ENCODE assay signal across 24 cellular contexts in the genomic region with DNA sequence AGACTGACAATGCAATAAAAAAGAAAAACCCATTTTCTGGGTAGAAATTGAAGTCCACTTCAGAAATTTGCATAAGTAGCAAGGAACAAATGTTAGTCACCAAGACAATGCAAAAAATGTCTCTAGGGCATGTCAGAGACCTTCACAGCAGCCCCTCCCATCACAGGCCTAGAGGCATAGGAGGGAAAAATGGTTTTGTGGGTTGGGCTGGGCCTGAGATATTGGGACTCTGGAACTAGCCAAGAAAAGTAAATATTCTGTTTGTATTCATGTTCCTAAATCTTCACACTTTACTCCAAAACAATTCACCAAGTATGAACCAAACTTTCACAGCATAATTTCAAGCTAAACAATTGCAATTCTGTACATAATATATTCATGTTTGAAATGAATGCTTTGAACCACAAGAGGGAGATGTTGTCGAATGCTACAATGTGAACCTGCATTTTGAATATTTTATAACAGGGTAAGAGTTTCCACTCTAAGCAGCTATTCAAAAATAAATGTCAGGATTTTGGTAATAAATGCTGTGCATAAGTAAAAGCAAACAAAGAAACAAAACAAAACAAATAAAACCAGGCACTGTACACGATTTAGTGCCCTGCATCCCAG.
DNase-seq lines count a peak whose midpoint lies in the region; ATAC-seq and TF ChIP-seq lines count a peak whose summit lies in the region.
"Had no signal": no experiment of that assay in that cellular context is flagged by ENCODE, and none has a peak within 500 bp of the region (broad histone marks: within the 10 kb centered on the region; RNA-seq: fewer than 3 reads in every experiment).

No MANE protein-coding gene starts in this region.

- TF ChIP-seq CTCF in BJ (IDR thresholded peaks at IDR 0.05; ENCODE audit: insufficient read depth, low read depth, low read length) (peak; percentile 12; the same call in 1 of the 2 replicates), VCaP (conservative IDR thresholded peaks at IDR 0.05) (peak; percentile 68), neural progenitor cell (IDR thresholded peaks at IDR 0.05) (peak; percentile 31)

- H3K36me3 ChIP-seq in BJ (ENCODE audit: control insufficient read depth, insufficient read depth, low read length) (no peaks in the 10 kb centered on the region), neural progenitor cell (no peaks in the 10 kb centered on the region)
- H3K36me3 ChIP-seq: BLaER1 treated with 17β-estradiol and CSF1 and Interleukin-3, amounts not matched to agents 10 nM and 100 nM; MG63; upper lobe of right lung had no signal

- no peak for DNase-seq in BJ (ENCODE audit: low read depth)
- DNase-seq in KBM-7, result peak; percentile 43
- DNase-seq in neural progenitor cell (ENCODE audit: low spot score), result no peak
- DNase-seq in NCI-H1048 (lab: John Stamatoyannopoulos, UW), result no peak
- DNase-seq in NCI-H526 treated with DMSO at 0.1 percent for 48 hours (lab: John Stamatoyannopoulos, UW), result no peak
- DNase-seq: activated CD4-positive, CD25-positive, alpha-beta regulatory T cell; activated CD8-positive, alpha-beta T cell treated with anti-CD3 and anti-CD28 coated beads, Interleukin-2, amount 10 ng/mL, durations not matched to agents 7 days and 5 days; activated T-cell treated with anti-CD3 and anti-CD28 coated beads, Interleukin-2, amount 50 U/mL, for 48 hours; DMS79 treated with DMSO at 0.1 percent for 48 hours; MG63; NCI-H1694 treated with DMSO at 0.1 percent for 48 hours; Right ventricle myocardium superior; stimulated activated CD4-positive, alpha-beta T cell treated with anti-CD3 and anti-CD28 coated beads, Interleukin-2, amount 100 ng/mL, for 24 hours; T-helper 17 cell; upper lobe of right lung had no signal

- H3K27me3 Mint-ChIP-seq in neural progenitor cell (ENCODE audit: insufficient read depth, low read depth), result no peaks in the 10 kb centered on the region
- H3K27me3 Mint-ChIP-seq: activated naive CD8-positive, alpha-beta T cell; brain; dendritic cell treated with granulocyte-macrophage colony-stimulating factor and Interleukin-4, amounts not matched to agents 40 ng/mL and 50 ng/mL, for 4 days; stimulated activated naive CD8-positive, alpha-beta T cell treated with anti-CD3 and anti-CD28 coated beads, Interleukin-15, Interleukin-2, amounts not matched to agents 100 ng/mL and 50 ng/mL, for 24 hours; T-helper 17 cell had no signal

- H3K4me1 Mint-ChIP-seq in neural progenitor cell, result no peaks in the 10 kb centered on the region
- H3K4me1 Mint-ChIP-seq: brain, T-helper 17 cell had no signal

- H3K4me3 ChIP-seq in BJ (ENCODE audit: low read depth, low read length) (no peak overlapping the region), neural progenitor cell (no peak overlapping the region)
- H3K4me3 ChIP-seq: BLaER1 treated with 17β-estradiol and CSF1 and Interleukin-3, amounts not matched to agents 10 nM and 100 nM; lung; MG63; upper lobe of right lung had no signal

- H3K27me3 ChIP-seq in BJ (ENCODE audit: control insufficient read depth, insufficient read depth, low read length), result no peaks in the 10 kb centered on the region
- no peaks in the 10 kb centered on the region for H3K27me3 ChIP-seq in neural progenitor cell
- H3K27me3 ChIP-seq: BLaER1 treated with 17β-estradiol and CSF1 and Interleukin-3, amounts not matched to agents 10 nM and 100 nM; MG63; upper lobe of right lung had no signal

- H3K4me2 ChIP-seq in neural progenitor cell, result no peak overlapping the region
- H3K4me2 ChIP-seq: BLaER1 treated with 17β-estradiol and CSF1 and Interleukin-3, amounts not matched to agents 10 nM and 100 nM had no signal

- no peaks in the 10 kb centered on the region for H3F3A ChIP-seq in neural progenitor cell (ENCODE audit: low read depth)

- H3K4me3 Mint-ChIP-seq in neural progenitor cell, result no peak overlapping the region
- H3K4me3 Mint-ChIP-seq: activated CD8-positive, alpha-beta T cell treated with anti-CD3 and anti-CD28 coated beads, Interleukin-2, amount 10 ng/mL, durations not matched to agents 7 days and 5 days; activated naive CD8-positive, alpha-beta T cell; brain; dendritic cell treated with granulocyte-macrophage colony-stimulating factor and Interleukin-4, amounts not matched to agents 40 ng/mL and 50 ng/mL, for 4 days; stimulated activated naive CD8-positive, alpha-beta T cell treated with anti-CD3 and anti-CD28 coated beads, Interleukin-15, Interleukin-2, amounts not matched to agents 100 ng/mL and 50 ng/mL, for 24 hours; T-helper 17 cell had no signal

- no peak overlapping the region for H2AFZ ChIP-seq in neural progenitor cell (replicated peaks)
- H2AFZ ChIP-seq: parathyroid adenoma had no signal

- no peak overlapping the region for H3K9ac ChIP-seq in neural progenitor cell
- H3K9ac ChIP-seq: BLaER1 treated with 17β-estradiol and CSF1 and Interleukin-3, amounts not matched to agents 10 nM and 100 nM; parathyroid adenoma had no signal

- in situ Hi-C loops in KBM-7 (cut with MboI; ENCODE audit: low pct_unique_long_range_greater_than_20kb, low sequenced_read_pairs), result no loop called here

- CTCF ChIA-PET in BJ (lab: Yijun Ruan, JAX), result interaction anchor here (0.5 kb wide), 1 partner anchor 40 kb away, joined by 3 read pairs; no protein-coding TSS in a partner anchor

- H3K36me3 Mint-ChIP-seq in neural progenitor cell, result no peaks in the 10 kb centered on the region
- H3K36me3 Mint-ChIP-seq: activated naive CD8-positive, alpha-beta T cell had no signal

- no peaks in the 10 kb centered on the region for H3K4me1 ChIP-seq in neural progenitor cell
- H3K4me1 ChIP-seq: BLaER1 treated with 17β-estradiol and CSF1 and Interleukin-3, amounts not matched to agents 10 nM and 100 nM; parathyroid adenoma; upper lobe of right lung had no signal

- no peaks in the 10 kb centered on the region for H4K20me1 ChIP-seq in neural progenitor cell (ENCODE audit: low read depth)
- H4K20me1 ChIP-seq: BLaER1 treated with 17β-estradiol and CSF1 and Interleukin-3, amounts not matched to agents 10 nM and 100 nM had no signal

- POLR2A ChIA-PET in BJ (lab: Charles Lee), result no interaction called here

- H3K27ac ChIP-seq in VCaP (no peak overlapping the region), neural progenitor cell (no peak overlapping the region)
- H3K27ac ChIP-seq: BLaER1 treated with 17β-estradiol and CSF1 and Interleukin-3, amounts not matched to agents 10 nM and 100 nM; parathyroid adenoma; upper lobe of right lung had no signal

- no peak overlapping the region for H3K27ac Mint-ChIP-seq in neural progenitor cell
- H3K27ac Mint-ChIP-seq: activated CD8-positive, alpha-beta T cell treated with anti-CD3 and anti-CD28 coated beads, Interleukin-2, amount 10 ng/mL, durations not matched to agents 7 days and 5 days; activated naive CD8-positive, alpha-beta T cell; dendritic cell treated with granulocyte-macrophage colony-stimulating factor and Interleukin-4, amounts not matched to agents 40 ng/mL and 50 ng/mL, for 4 days; stimulated activated naive CD8-positive, alpha-beta T cell treated with anti-CD3 and anti-CD28 coated beads, Interleukin-15, Interleukin-2, amounts not matched to agents 100 ng/mL and 50 ng/mL, for 24 hours; T-helper 17 cell had no signal

- H3K79me2 ChIP-seq in neural progenitor cell (ENCODE audit: low read depth), result no peaks in the 10 kb centered on the region
- H3K79me2 ChIP-seq: parathyroid adenoma had no signal

- peaks cover 14% of the 10 kb centered on the region for H3K9me3 Mint-ChIP-seq in neural progenitor cell

- peaks cover 6% of the 10 kb centered on the region for H3K9me3 ChIP-seq in neural progenitor cell (ENCODE audit: low read depth)
- H3K9me3 ChIP-seq: MG63, upper lobe of right lung had no signal

- no peak for ATAC-seq in GM19455 (IDR thresholded peaks at IDR 0.05; ENCODE audit: unreplicated experiment)
- ATAC-seq: activated CD8-positive, alpha-beta T cell treated with anti-CD3 and anti-CD28 coated beads, Interleukin-2, amount 10 ng/mL, durations not matched to agents 7 days and 5 days; T-helper 17 cell; upper lobe of right lung had no signal

Comparison
In these comparisons a context has a peak if more than half of its experiments do, and no peak if none do; other contexts are left out.
1. CTCF ChIP-seq: peak in every context shown above with its lines; median percentile 68 in VCaP; 31 in neural progenitor cell; 12 in BJ.